10 cellular contexts compared by ENCODE assay signal in the genomic region with DNA sequence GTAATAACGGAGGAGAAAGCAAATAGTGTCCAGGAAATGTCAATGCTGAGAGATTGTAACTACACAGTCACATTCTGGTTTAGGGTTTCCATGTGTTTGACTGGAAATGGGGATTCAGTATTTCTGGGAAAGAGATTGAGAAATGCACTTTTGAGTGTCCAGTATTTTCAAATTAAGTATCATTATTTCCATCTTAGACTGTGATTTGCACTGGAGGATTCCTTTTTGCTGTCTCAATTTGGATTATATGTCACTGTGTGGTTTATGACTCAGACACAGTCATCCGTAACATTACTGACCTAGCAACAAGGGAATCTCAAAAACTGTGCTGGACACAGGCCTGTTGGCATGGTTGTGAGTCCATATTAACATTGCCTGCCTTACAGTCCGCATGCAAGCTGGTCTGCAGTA.
DNase-seq lines count a peak whose midpoint lies in the region; ATAC-seq lines count a peak whose summit lies in the region.
"Had no signal": no experiment of that assay in that cellular context is flagged by ENCODE, and none has a peak within 500 bp of the region (broad histone marks: within the 10 kb centered on the region; RNA-seq: fewer than 3 reads in every experiment).

No MANE protein-coding gene starts in this region.

- DNase-seq in EL (peak; percentile 95), RKO (ENCODE audit: low spot score) (peak; percentile 82), fibroblast of peridontal ligament (ENCODE audit: extremely low read depth) (peak; percentile 100), sciatic nerve (ENCODE audit: low spot score) (no peak)
- DNase-seq: caudate nucleus had no signal

- ATAC-seq in sciatic nerve, result peak; percentile 92
- ATAC-seq in GM21526 (IDR thresholded peaks at IDR 0.05; ENCODE audit: low FRiP score, unreplicated experiment), result no peak
- no peak for ATAC-seq in GM19455 (IDR thresholded peaks at IDR 0.05; ENCODE audit: unreplicated experiment)
- ATAC-seq in HG02884 (IDR thresholded peaks at IDR 0.05; ENCODE audit: unreplicated experiment), result no peak
- ATAC-seq in GM21367 (IDR thresholded peaks at IDR 0.05; ENCODE audit: unreplicated experiment), result no peak
- ATAC-seq: stimulated activated effector memory CD8-positive, alpha-beta T cell treated with anti-CD3 and anti-CD28 coated beads, Interleukin-12 subunit alpha, Interleukin-12 subunit beta, amount 100 ng/mL, for 72 hours had no signal

- intact Hi-C loops in sciatic nerve (cut with DNase I), result no loop called here
